In genomic region chr6:54267798-54268197, GRCh38 we compare ENCODE assay signal across 8 cellular contexts. TPM values are rescaled to one million over a fixed set of nuclear protein-coding genes. Genes with fewer than 3 reads are reported as not detected.
DNase-seq lines count a peak whose midpoint lies in the region; ATAC-seq, FAIRE-seq and TF ChIP-seq lines count a peak whose summit lies in the region.

No MANE protein-coding gene starts in this region.

- H3K9me3 ChIP-seq in osteoblast (ENCODE audit: low read depth, low read length): no peaks in the 10 kb centered on the region
- H3K9me3 ChIP-seq in aorta (ENCODE audit: control insufficient read depth, low read length): no peaks in the 10 kb centered on the region

- 71% methylated on average over 2 of the region's 2 CpGs for WGBS in aorta, 2 donors

- H3K27ac Mint-ChIP-seq in immature natural killer cell: no peak overlapping the region

- H3K27me3 ChIP-seq in osteoblast (ENCODE audit: insufficient read depth, low read length): no peaks in the 10 kb centered on the region
- H3K27me3 ChIP-seq in aorta (ENCODE audit: control insufficient read depth in 1 of 2, insufficient read depth in 2 of 2, low read length in 1 of 2): no peaks in the 10 kb centered on the region

- no peak overlapping the region for H3K4me3 Mint-ChIP-seq in immature natural killer cell

- H3K27me3 Mint-ChIP-seq in immature natural killer cell (ENCODE audit: low read depth in 3 of 3): peaks cover 2% of the 10 kb centered on the region in 3 donors

- H3K4me2 ChIP-seq in osteoblast (ENCODE audit: insufficient read depth, low read length): no peak overlapping the region

- H4K20me1 ChIP-seq in osteoblast (ENCODE audit: insufficient read depth, low read length): no peaks in the 10 kb centered on the region

- intact Hi-C loops in aorta (cut with DNase I): no loop called here

- H3K27ac ChIP-seq in 22Rv1 (no peak overlapping the region), osteoblast (ENCODE audit: low read depth, low read length) (no peak overlapping the region), aorta (ENCODE audit: low read depth in 1 of 2, low read length in 2 of 2) (no peak overlapping the region)

- H3K36me3 ChIP-seq in osteoblast (ENCODE audit: insufficient read depth, low read length): no peaks in the 10 kb centered on the region
- H3K36me3 ChIP-seq in aorta (ENCODE audit: control insufficient read depth in 1 of 2, insufficient read depth in 2 of 2, low read length in 1 of 2): no peaks in the 10 kb centered on the region

- no peaks in the 10 kb centered on the region for H3K4me1 Mint-ChIP-seq in immature natural killer cell

- H3K4me1 ChIP-seq in osteoblast (ENCODE audit: insufficient read depth, low read length) (no peaks in the 10 kb centered on the region), aorta (ENCODE audit: control insufficient read depth in 1 of 2, insufficient read depth in 2 of 2, low read length in 2 of 2) (no peaks in the 10 kb centered on the region)

- H3K9me3 Mint-ChIP-seq in immature natural killer cell: peaks cover 3 to 9% (median 5%) of the 10 kb centered on the region in 6 donors

- TF ChIP-seq CTCF in 22Rv1 (IDR thresholded peaks at IDR 0.05): peak; percentile 76
- TF ChIP-seq CTCF in cardiac fibroblast (IDR thresholded peaks at IDR 0.05; ENCODE audit: low read depth, low read length): peak; percentile 53
- TF ChIP-seq CTCF in osteoblast (IDR thresholded peaks at IDR 0.05; ENCODE audit: extremely low read depth, low read depth, low read length): peak; percentile 60

- H3K4me3 ChIP-seq in cardiac fibroblast (replicated peaks in 1 of 2; ENCODE audit: low read depth in 2 of 2, low read length in 2 of 2) (no peak overlapping the region), osteoblast (ENCODE audit: insufficient read depth, low read length) (no peak overlapping the region), aorta (ENCODE audit: low read length in 2 of 2) (no peak overlapping the region)

- DNase-seq in GM18507 (ENCODE audit: extremely low spot score, insufficient read length, low read depth) (no peak), NCI-H1694 (lab: John Stamatoyannopoulos, UW) (peak; percentile 39), cardiac fibroblast (ENCODE audit: low read depth in 2 of 2) (peak; percentile 71 to 76), osteoblast (ENCODE audit: insufficient read length, low spot score, missing footprints) (no peak), immature natural killer cell (no peak), anterior cingulate cortex (lab: John Stamatoyannopoulos, UW) (no peak), aorta (no peak)

- no peaks in the 10 kb centered on the region for H3K79me2 ChIP-seq in osteoblast (ENCODE audit: insufficient read depth, low read length)

- FAIRE-seq in GM18507 (lab: Jason Lieb, UNC): peak; percentile 60

- H2AFZ ChIP-seq in osteoblast (ENCODE audit: low read length): no peak overlapping the region

- H3K36me3 Mint-ChIP-seq in immature natural killer cell: no peaks in the 10 kb centered on the region

- ATAC-seq in aorta (ENCODE audit: low FRiP score): no peak

RNA-seq across cellular contexts. Expression of gene TINAG, which starts 40.4 kb away (rescaled TPM):
- total RNA-seq in osteoblast (not detected in 2 replicates), aorta (not detected)
- polyA plus RNA-seq in immature natural killer cell (not detected), aorta (under 1 TPM in 1 of 2 donors, not detected in 1; 0.38 TPM)

Comparison
In these comparisons a context has a peak if more than half of its experiments do, and no peak if none do; other contexts are left out.
1. DNase-seq: peak in NCI-H1694 (single experiment) and cardiac fibroblast (2 of 2); none in GM18507 (single experiment), osteoblast (single experiment), immature natural killer cell (0 of 3), anterior cingulate cortex (0 of 58) and aorta (0 of 2).
2. Peak in every context shown above with its lines, with median percentiles within 50 percentile points of each other: CTCF ChIP-seq.